In genomic region chr9:8823131-8823895, GRCh38 we compare ENCODE assay signal across 1 cellular context.
TF ChIP-seq lines count a peak whose summit lies in the region.

No MANE protein-coding gene starts in this region.

TF ChIP-seq in WTC11, 78 proteins besides CTCF, POLR2A, EP300 and RAD21 (continued from another document):
- TF ChIP-seq, protein P1, sequence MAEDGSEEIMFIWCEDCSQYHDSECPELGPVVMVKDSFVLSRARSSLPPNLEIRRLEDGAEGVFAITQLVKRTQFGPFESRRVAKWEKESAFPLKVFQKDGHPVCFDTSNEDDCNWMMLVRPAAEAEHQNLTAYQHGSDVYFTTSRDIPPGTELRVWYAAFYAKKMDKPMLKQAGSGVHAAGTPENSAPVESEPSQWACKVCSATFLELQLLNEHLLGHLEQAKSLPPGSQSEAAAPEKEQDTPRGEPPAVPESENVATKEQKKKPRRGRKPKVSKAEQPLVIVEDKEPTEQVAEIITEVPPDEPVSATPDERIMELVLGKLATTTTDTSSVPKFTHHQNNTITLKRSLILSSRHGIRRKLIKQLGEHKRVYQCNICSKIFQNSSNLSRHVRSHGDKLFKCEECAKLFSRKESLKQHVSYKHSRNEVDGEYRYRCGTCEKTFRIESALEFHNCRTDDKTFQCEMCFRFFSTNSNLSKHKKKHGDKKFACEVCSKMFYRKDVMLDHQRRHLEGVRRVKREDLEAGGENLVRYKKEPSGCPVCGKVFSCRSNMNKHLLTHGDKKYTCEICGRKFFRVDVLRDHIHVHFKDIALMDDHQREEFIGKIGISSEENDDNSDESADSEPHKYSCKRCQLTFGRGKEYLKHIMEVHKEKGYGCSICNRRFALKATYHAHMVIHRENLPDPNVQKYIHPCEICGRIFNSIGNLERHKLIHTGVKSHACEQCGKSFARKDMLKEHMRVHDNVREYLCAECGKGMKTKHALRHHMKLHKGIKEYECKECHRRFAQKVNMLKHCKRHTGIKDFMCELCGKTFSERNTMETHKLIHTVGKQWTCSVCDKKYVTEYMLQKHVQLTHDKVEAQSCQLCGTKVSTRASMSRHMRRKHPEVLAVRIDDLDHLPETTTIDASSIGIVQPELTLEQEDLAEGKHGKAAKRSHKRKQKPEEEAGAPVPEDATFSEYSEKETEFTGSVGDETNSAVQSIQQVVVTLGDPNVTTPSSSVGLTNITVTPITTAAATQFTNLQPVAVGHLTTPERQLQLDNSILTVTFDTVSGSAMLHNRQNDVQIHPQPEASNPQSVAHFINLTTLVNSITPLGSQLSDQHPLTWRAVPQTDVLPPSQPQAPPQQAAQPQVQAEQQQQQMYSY (CRISPR knock-in tag; IDR thresholded peaks at IDR 0.05), result no peak
- TF ChIP-seq, protein P2, sequence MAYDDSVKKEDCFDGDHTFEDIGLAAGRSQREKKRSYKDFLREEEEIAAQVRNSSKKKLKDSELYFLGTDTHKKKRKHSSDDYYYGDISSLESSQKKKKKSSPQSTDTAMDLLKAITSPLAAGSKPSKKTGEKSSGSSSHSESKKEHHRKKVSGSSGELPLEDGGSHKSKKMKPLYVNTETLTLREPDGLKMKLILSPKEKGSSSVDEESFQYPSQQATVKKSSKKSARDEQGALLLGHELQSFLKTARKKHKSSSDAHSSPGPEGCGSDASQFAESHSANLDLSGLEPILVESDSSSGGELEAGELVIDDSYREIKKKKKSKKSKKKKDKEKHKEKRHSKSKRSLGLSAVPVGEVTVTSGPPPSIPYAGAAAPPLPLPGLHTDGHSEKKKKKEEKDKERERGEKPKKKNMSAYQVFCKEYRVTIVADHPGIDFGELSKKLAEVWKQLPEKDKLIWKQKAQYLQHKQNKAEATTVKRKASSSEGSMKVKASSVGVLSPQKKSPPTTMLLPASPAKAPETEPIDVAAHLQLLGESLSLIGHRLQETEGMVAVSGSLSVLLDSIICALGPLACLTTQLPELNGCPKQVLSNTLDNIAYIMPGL (CRISPR knock-in tag; IDR thresholded peaks at IDR 0.05), result no peak
- TF ChIP-seq JUN (CRISPR knock-in tag; IDR thresholded peaks at IDR 0.05) (no peak), MXD4 (CRISPR knock-in tag; IDR thresholded peaks at IDR 0.05; ENCODE audit: borderline replicate concordance) (no peak), E2F1 (CRISPR knock-in tag; IDR thresholded peaks at IDR 0.05) (no peak), ARID4B (CRISPR knock-in tag; IDR thresholded peaks at IDR 0.05; ENCODE audit: borderline replicate concordance) (no peak), GRHL2 (CRISPR knock-in tag; IDR thresholded peaks at IDR 0.05; ENCODE audit: insufficient replicate concordance, severe bottlenecking) (no peak)
